9 cellular contexts compared by ENCODE assay signal in genomic region chr10:34083567-34083966, GRCh38.
"Had no signal": no experiment of that assay in that cellular context is flagged by ENCODE, and none has a peak within 500 bp of the region (broad histone marks: within the 10 kb centered on the region; RNA-seq: fewer than 3 reads in every experiment).

No MANE protein-coding gene starts in this region.

- H3K4me1 Mint-ChIP-seq: GM23338, H9 had no signal

- H3K27ac ChIP-seq: GM23248 had no signal

- H3K4me1 ChIP-seq: HAP-1 had no signal

- H3K27ac Mint-ChIP-seq: GM23338, H9, HFFc6 had no signal

- H3K4me3 ChIP-seq: GM23248, GM23338, HAP-1 had no signal

- H3K4me3 Mint-ChIP-seq: GM23338, H9, HFFc6 had no signal

- DNase-seq: GM23248, GOT3, H7, H9, HCEC 1CT, HFFc6 had no signal

- H3K36me3 ChIP-seq: HAP-1 had no signal

- ATAC-seq: GM23338, HCT116 had no signal
